In the genomic region with DNA sequence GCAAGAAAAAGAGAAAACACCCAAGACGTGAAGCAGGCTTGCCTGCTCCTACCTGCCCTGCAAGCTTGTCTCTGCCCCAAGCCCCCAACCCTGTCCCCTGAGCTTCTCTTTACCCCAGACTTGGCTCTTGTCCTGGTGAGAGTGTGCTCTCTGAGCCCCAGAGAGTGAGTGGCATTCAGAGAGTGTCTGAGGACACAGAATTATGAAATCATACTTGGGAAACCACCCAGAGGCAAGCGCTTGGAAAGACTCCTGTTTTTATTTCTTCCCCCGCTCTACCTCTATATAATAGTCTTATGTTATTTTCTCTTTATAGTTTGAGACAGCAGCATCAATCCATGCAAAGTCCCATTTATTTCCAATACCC, we compare ENCODE assay signal across 19 cellular contexts.
DNase-seq lines count a peak whose midpoint lies in the region; ATAC-seq and TF ChIP-seq lines count a peak whose summit lies in the region.
"Had no signal": no experiment of that assay in that cellular context is flagged by ENCODE, and none has a peak within 500 bp of the region (broad histone marks: within the 10 kb centered on the region; RNA-seq: fewer than 3 reads in every experiment).

No MANE protein-coding gene starts in this region.

- H3K9me3 ChIP-seq in right cardiac atrium (ENCODE audit: control insufficient read depth, low read length), result no peaks in the 10 kb centered on the region
- H3K9me3 ChIP-seq in tibial nerve, result no peaks in the 10 kb centered on the region
- H3K9me3 ChIP-seq: Caco-2, HAP-1, MG63, prostate gland, SK-N-SH had no signal

- H3K4me3 ChIP-seq in right cardiac atrium (ENCODE audit: low read length) (no peak overlapping the region), tibial nerve (no peak overlapping the region)
- H3K4me3 ChIP-seq: HAP-1, MG63, PC-9, prostate gland had no signal

- H3K27ac ChIP-seq in right cardiac atrium (ENCODE audit: low read length) (peak overlapping the region; percentile 56), tibial nerve (peak overlapping the region; percentile 21 to 85 (median 68))
- H3K27ac ChIP-seq: PC-9 had no signal

- no peak for TF ChIP-seq POLR2A in tibial nerve (IDR thresholded peaks at IDR 0.05)

- ATAC-seq in right cardiac atrium (peak; percentile 82 to 84), omental fat pad (ENCODE audit: low FRiP score) (peak; percentile 46)
- ATAC-seq: stimulated activated effector memory CD8-positive, alpha-beta T cell treated with anti-CD3 and anti-CD28 coated beads, Interleukin-12 subunit alpha, Interleukin-12 subunit beta, amount 100 ng/mL, for 72 hours had no signal

- no peaks in the 10 kb centered on the region for H3K36me3 ChIP-seq in tibial nerve
- H3K36me3 ChIP-seq: HAP-1, MG63, prostate gland had no signal

- H3K27me3 ChIP-seq in right cardiac atrium (ENCODE audit: control insufficient read depth, insufficient read depth) (no peaks in the 10 kb centered on the region), tibial nerve (no peaks in the 10 kb centered on the region)

- intact Hi-C loops in right cardiac atrium (cut with DNase I), result no loop called here

- peaks cover 6% of the 10 kb centered on the region for H3K4me1 ChIP-seq in right cardiac atrium (ENCODE audit: control insufficient read depth, insufficient read depth, low read length)
- peaks cover 0 to 29% (median 9%) of the 10 kb centered on the region in 4 donors for H3K4me1 ChIP-seq in tibial nerve
- H3K4me1 ChIP-seq: Caco-2, HAP-1 had no signal

- TF ChIP-seq EP300 in tibial nerve (IDR thresholded peaks at IDR 0.05), result no peak

- DNase-seq in ecto neural progenitor cell (ENCODE audit: low spot score) (peak; percentile 34), right cardiac atrium (no peak), omental fat pad (ENCODE audit: low spot score) (no peak), tibial nerve (ENCODE audit: low spot score in 2 of 2) (no peak), NCI-H1417 (lab: John Stamatoyannopoulos, UW) (no peak), DMS153 (lab: John Stamatoyannopoulos, UW) (no peak), germinal center (ENCODE audit: low spot score) (no peak), COLO829 (ENCODE audit: low spot score) (no peak)
- DNase-seq: Caco-2; effector memory CD4-positive, alpha-beta T cell; IMR-90; NCI-H82; PC-9; SK-N-SH; T1000 had no signal

- TF ChIP-seq CTCF in omental fat pad (IDR thresholded peaks at IDR 0.05), result no peak
- no peak for TF ChIP-seq CTCF in tibial nerve (IDR thresholded peaks at IDR 0.05)

- WGBS in right cardiac atrium, result 25% methylated on average over 3 of the region's 3 CpGs
- 18 to 33% methylated on average over 3 of the region's 3 CpGs for WGBS in tibial nerve, 2 donors
